Comparison of ENCODE assay signal across 18 cellular contexts in the genomic region with DNA sequence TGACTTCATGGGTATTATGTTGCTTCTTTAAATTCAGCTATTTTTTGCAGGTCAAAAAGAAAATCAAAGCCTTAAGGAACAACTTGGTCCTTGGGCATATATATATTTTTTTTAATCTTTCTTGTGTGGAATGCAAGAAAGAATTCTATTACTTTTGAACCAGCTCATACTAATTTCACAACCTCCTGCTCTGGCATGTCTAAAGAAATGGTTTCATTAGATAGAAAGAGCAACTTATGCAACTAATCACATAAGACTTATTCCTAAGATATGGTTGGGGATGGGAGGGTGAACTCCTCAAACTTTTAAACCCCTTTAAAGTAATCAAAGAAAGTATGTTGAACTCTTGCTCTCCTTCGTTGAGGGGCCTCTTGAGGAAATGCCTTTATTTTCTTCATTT.
"Had no signal": no experiment of that assay in that cellular context is flagged by ENCODE, and none has a peak within 500 bp of the region (broad histone marks: within the 10 kb centered on the region; RNA-seq: fewer than 3 reads in every experiment).

No MANE protein-coding gene starts in this region.

- H3K79me2 ChIP-seq: hepatocyte had no signal

- H3K9me3 ChIP-seq: lower lobe of right lung, pancreas, sigmoid colon had no signal

- H3K36me3 ChIP-seq: lower lobe of right lung, pancreas, sigmoid colon had no signal

- ATAC-seq: activated CD8-positive, alpha-beta T cell treated with anti-CD3 and anti-CD28 coated beads for 36 hours; left colon; lower lobe of right lung; natural killer cell; pancreas had no signal

- H2AFZ ChIP-seq: hepatocyte had no signal

- H3K4me1 ChIP-seq: lower lobe of right lung, pancreas had no signal

- H3K4me2 ChIP-seq: hepatocyte had no signal

- H3K27me3 ChIP-seq: hepatocyte, pancreas, sigmoid colon had no signal

- H3K27ac ChIP-seq: lower lobe of right lung, pancreas, sigmoid colon had no signal

- DNase-seq: activated CD4-positive, alpha-beta T cell treated with anti-CD3 and anti-CD28 coated beads, Interleukin-2, amount 10 ng/mL, durations not matched to agents 24 days and 14 days; activated CD4-positive, CD25-positive, alpha-beta regulatory T cell; activated CD8-positive, alpha-beta T cell treated with anti-CD3 and anti-CD28 coated beads for 36 hours; activated naive CD4-positive, alpha-beta T cell treated with anti-CD3 and anti-CD28 coated beads, Interleukin-2, amount 50 U/mL, for 16 hours; activated T-cell treated with anti-CD3 and anti-CD28 coated beads, Interleukin-2, amount 50 U/mL, for 24 hours; endodermal cell; islet precursor cell; left colon; lower lobe of right lung; natural killer cell; pancreas; sigmoid colon; stimulated activated CD4-positive, alpha-beta T cell treated with anti-CD3 and anti-CD28 coated beads, Interleukin-12 subunit alpha, Interleukin-12 subunit beta, amount 100 ng/mL, for 4 hours; stimulated activated CD4-positive, alpha-beta T cell treated with anti-CD3 and anti-CD28 coated beads, Interleukin-1b, Interleukin-23, amount 100 ng/mL, for 48 hours; stimulated activated CD8-positive, alpha-beta memory T cell treated with anti-CD3 and anti-CD28 coated beads, Interleukin-4, amount 100 ng/mL, for 48 hours; stimulated activated naive CD4-positive, alpha-beta T cell; T1000 had no signal

- H3K4me3 ChIP-seq: hepatocyte, lower lobe of right lung, pancreas, sigmoid colon had no signal
